In genomic region chr16:69133555-69133954, GRCh38 we compare ENCODE assay signal across 10 cellular contexts. TPM values are rescaled to one million over a fixed set of nuclear protein-coding genes. Genes with fewer than 3 reads are reported as not detected.
A peak's percentile ranks its signal among the peaks of the same experiment; 100 is the strongest.
DNase-seq lines count a peak whose midpoint lies in the region; ATAC-seq and TF ChIP-seq lines count a peak whose summit lies in the region.
"Had no signal": no experiment of that assay in that cellular context is flagged by ENCODE, and none has a peak within 500 bp of the region (broad histone marks: within the 10 kb centered on the region; RNA-seq: fewer than 3 reads in every experiment).

No MANE protein-coding gene starts in this region.

- no peak for ATAC-seq in body of pancreas
- no peak for ATAC-seq in upper lobe of left lung (ENCODE audit: low FRiP score in 2 of 2)
- ATAC-seq in GM18867 (IDR thresholded peaks at IDR 0.05; ENCODE audit: unreplicated experiment), result no peak

- H3K27ac ChIP-seq in HUES64 (ENCODE audit: low read depth, low read length) (no peak overlapping the region), body of pancreas (no peak overlapping the region), upper lobe of left lung (peak overlapping the region in 1 of 4 donors; percentile 92)

- peak overlapping the region; percentile 99 for H3K4me3 ChIP-seq in AG04449 (ENCODE audit: low read depth, low read length)
- H3K4me3 ChIP-seq in HUES64 (ENCODE audit: low read length), result peak overlapping the region; percentile 93
- peak overlapping the region; percentile 66 for H3K4me3 ChIP-seq in mucosa of stomach (ENCODE audit: low read length)
- peak overlapping the region in 1 of 2 donors; percentile 77 for H3K4me3 ChIP-seq in body of pancreas
- peak overlapping the region in 2 of 4 donors; percentile 97 to 99 for H3K4me3 ChIP-seq in upper lobe of left lung

- no peaks in the 10 kb centered on the region for H3K27me3 ChIP-seq in HUES64 (ENCODE audit: insufficient read depth, low read length)
- H3K27me3 ChIP-seq in mucosa of stomach (ENCODE audit: control insufficient read depth, insufficient read depth, low read length), result no peaks in the 10 kb centered on the region
- H3K27me3 ChIP-seq in body of pancreas, result no peaks in the 10 kb centered on the region
- no peaks in the 10 kb centered on the region for H3K27me3 ChIP-seq in upper lobe of left lung

- peak overlapping the region; percentile 85; the same call in 1 of the 2 replicates for H3K9ac ChIP-seq in HUES64 (ENCODE audit: low read depth, low read length)
- no peak overlapping the region for H3K9ac ChIP-seq in mucosa of stomach (ENCODE audit: low read length)

- CTCF ChIA-PET in AG04449 (lab: Yijun Ruan, JAX) (interaction anchor here (0.9 to 4.5 kb wide), 8 partner anchors 10 to 290 kb away, joined by 3 to 34 read pairs (median 7); partner anchors contain the start of gene TANGO6), MCF 10A (lab: Yijun Ruan, JAX) (interaction anchor here (0.6 to 1.9 kb wide), 9 partner anchors 10 to 605 kb away, joined by 3 to 13 read pairs (median 3); no protein-coding TSS in a partner anchor)

- H3K36me3 Mint-ChIP-seq in MCF 10A (ENCODE audit: insufficient read depth, unreplicated experiment), result peaks cover 69% of the 10 kb centered on the region

- peaks cover 20% of the 10 kb centered on the region for H3K4me1 Mint-ChIP-seq in MCF 10A (ENCODE audit: insufficient read depth, unreplicated experiment)

- DNase-seq in AG04449 (ENCODE audit: low read depth, low spot score) (no peak), MCF 10A (ENCODE audit: unreplicated experiment) (no peak), body of pancreas (no peak), upper lobe of left lung (no peak), NCI-H1694 (lab: John Stamatoyannopoulos, UW) (no peak)
- DNase-seq: GDM1, NCI-H774 had no signal

- whole genome bisulfite sequencing in HUES64, result 51% methylated on average over 1 of the region's 1 CpG
- 16 to 26% methylated on average over 1 of the region's 1 CpG for WGBS in body of pancreas, 2 donors
- WGBS in upper lobe of left lung, 2 donors, result 50 to 67% methylated on average over 1 of the region's 1 CpG

- H3K36me3 ChIP-seq in HUES64 (ENCODE audit: insufficient read depth, low read length) (peaks cover 53% of the 10 kb centered on the region), mucosa of stomach (ENCODE audit: control insufficient read depth, insufficient read depth, low read length) (no peaks in the 10 kb centered on the region), body of pancreas (replicated peaks in 1 of 2; ENCODE audit: insufficient read depth in 1 of 2, low read depth in 2 of 2) (no peaks in the 10 kb centered on the region), upper lobe of left lung (peaks cover 0 to 20% (median 5%) of the 10 kb centered on the region in 4 donors)

- intact Hi-C loops in MCF 10A (cut with micrococcal nuclease) (no loop called here), body of pancreas (cut with DNase I) (no loop called here)

- POLR2A ChIA-PET in AG04449 (lab: Yijun Ruan, JAX) (no interaction called here), MCF 10A (lab: Yijun Ruan, JAX) (interaction anchor here (0.6 to 3.0 kb wide), 34 partner anchors 9 to 605 kb away, joined by 3 to 24 read pairs (median 4); partner anchors contain the start of genes HAS3, PDF, SNTB2 and TANGO6)

- no peaks in the 10 kb centered on the region for H3K27me3 Mint-ChIP-seq in MCF 10A (ENCODE audit: insufficient read depth, unreplicated experiment)

- H3K4me1 ChIP-seq in HUES64 (ENCODE audit: insufficient read depth, low read length), result peaks cover 22% of the 10 kb centered on the region
- H3K4me1 ChIP-seq in mucosa of stomach (ENCODE audit: control insufficient read depth, insufficient read depth, low read length), result peaks cover 4% of the 10 kb centered on the region
- H3K4me1 ChIP-seq in body of pancreas, result peaks cover 30% of the 10 kb centered on the region
- H3K4me1 ChIP-seq in upper lobe of left lung, result peaks cover 19 to 36% (median 24%) of the 10 kb centered on the region in 4 donors

- TF ChIP-seq POLR2A in body of pancreas (IDR thresholded peaks at IDR 0.05) (no peak), upper lobe of left lung (IDR thresholded peaks at IDR 0.05) (no peak)

- peak overlapping the region; percentile 87 for H3K27ac Mint-ChIP-seq in MCF 10A (ENCODE audit: low read depth, unreplicated experiment)

- no TSS peak for BruUV-seq in MCF 10A (replicated peaks; lab: Mats Ljungman, UMichigan)

- no peak for TF ChIP-seq EP300 in upper lobe of left lung (IDR thresholded peaks at IDR 0.05)

- no peaks in the 10 kb centered on the region for H3K9me3 Mint-ChIP-seq in MCF 10A (ENCODE audit: unreplicated experiment)

- H3K4me3 Mint-ChIP-seq in MCF 10A (ENCODE audit: unreplicated experiment), result peak overlapping the region; percentile 87

- TF ChIP-seq CTCF in AG04449 (IDR thresholded peaks at IDR 0.05; ENCODE audit: insufficient read depth, low read length, missing control alignments), result no peak
- no peak for TF ChIP-seq CTCF in MCF 10A (IDR thresholded peaks at IDR 0.05; ENCODE audit: unreplicated experiment)
- TF ChIP-seq CTCF in body of pancreas (IDR thresholded peaks at IDR 0.05), result no peak
- TF ChIP-seq CTCF in upper lobe of left lung (IDR thresholded peaks at IDR 0.05), result no peak

- no peaks in the 10 kb centered on the region for H3K9me3 ChIP-seq in HUES64 (ENCODE audit: insufficient read depth, low read depth, low read length)
- no peaks in the 10 kb centered on the region for H3K9me3 ChIP-seq in mucosa of stomach (ENCODE audit: control insufficient read depth, low read length)
- H3K9me3 ChIP-seq in body of pancreas, result no peaks in the 10 kb centered on the region
- no peaks in the 10 kb centered on the region for H3K9me3 ChIP-seq in upper lobe of left lung

RNA-seq across cellular contexts. Expression of gene UTP4, which starts 1.1 kb away (rescaled TPM):
- 90.1 TPM for polyA plus RNA-seq in HUES64 (2013, experiment 1 of 2)
- 78.6 TPM for polyA plus RNA-seq in HUES64 (2013, experiment 2 of 2)
- 77.1 and 97.1 TPM in 2 replicates for total RNA-seq in MCF 10A (2022)
- 10 to 100 TPM in 1 of 2 donors, 1 to 10 TPM in 1; 9.2 to 12.2 TPM for total RNA-seq in body of pancreas
- total RNA-seq in upper lobe of left lung, result 10 to 100 TPM; 10.9 to 38.8 (median 28.4) TPM

RNA-seq across cellular contexts. Expression of gene CHTF8, which starts 1.2 kb away (rescaled TPM):
- 115 TPM for polyA plus RNA-seq in HUES64 (2013, experiment 1 of 2)
- 120 TPM for polyA plus RNA-seq in HUES64 (2013, experiment 2 of 2)
- 107 and 113 TPM in 2 replicates for total RNA-seq in MCF 10A (2022)
- 10 to 100 TPM; 35.3 to 39.4 TPM for total RNA-seq in body of pancreas
- 100 to 1,000 TPM in 1 of 6 donors, 10 to 100 TPM in 5; 33.5 to 103 (median 70.6) TPM for total RNA-seq in upper lobe of left lung

RNA-seq across cellular contexts. Expression of gene HAS3, which starts 28.1 kb away (rescaled TPM):
- polyA plus RNA-seq in HUES64 (2013, experiment 1 of 2), result 50.0 TPM
- polyA plus RNA-seq in HUES64 (2013, experiment 2 of 2), result 43.6 TPM
- total RNA-seq in MCF 10A (2022) (0.72 and 2.8 TPM in 2 replicates), body of pancreas (under 1 TPM; 0.26 to 0.99 TPM), upper lobe of left lung (10 to 100 TPM in 4 of 6 donors, 1 to 10 TPM in 2; 4.5 to 32.0 (median 15.8) TPM)

RNA-seq across cellular contexts. Expression of gene SNTB2, which starts 53.4 kb away (rescaled TPM):
- polyA plus RNA-seq in HUES64 (2013, experiment 1 of 2), result 7.4 TPM
- polyA plus RNA-seq in HUES64 (2013, experiment 2 of 2), result 6.3 TPM
- total RNA-seq in MCF 10A (2022), result 20.2 and 20.6 TPM in 2 replicates
- total RNA-seq in body of pancreas, result 10 to 100 TPM; 11.2 to 13.5 TPM
- 10 to 100 TPM; 24.1 to 41.2 (median 30.5) TPM for total RNA-seq in upper lobe of left lung
